21 cellular contexts compared by ENCODE assay signal in the genomic region with DNA sequence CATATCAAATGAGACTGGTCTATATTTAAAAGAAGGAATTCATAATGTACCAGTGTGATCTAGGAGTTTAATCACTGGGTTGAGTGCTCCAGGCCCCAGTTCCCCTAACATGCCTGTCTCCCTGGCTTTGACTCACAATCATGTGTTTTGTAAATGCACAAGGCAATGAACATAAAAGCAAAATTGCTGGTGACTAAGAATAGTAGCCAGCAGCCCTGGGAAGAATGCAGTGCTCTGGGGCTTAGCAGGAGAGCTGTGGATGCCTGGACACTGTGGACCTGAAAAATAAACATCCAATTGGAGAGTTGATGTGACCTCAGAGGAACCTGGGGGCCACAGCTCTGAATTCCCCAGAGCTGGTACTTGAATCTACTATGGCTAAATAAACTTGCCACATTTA. TPM values are rescaled to one million over a fixed set of nuclear protein-coding genes. Genes with fewer than 3 reads are reported as not detected.
A peak's percentile ranks its signal among the peaks of the same experiment; 100 is the strongest.
DNase-seq lines count a peak whose midpoint lies in the region; ATAC-seq and TF ChIP-seq lines count a peak whose summit lies in the region.
"Had no signal": no experiment of that assay in that cellular context is flagged by ENCODE, and none has a peak within 500 bp of the region (broad histone marks: within the 10 kb centered on the region; RNA-seq: fewer than 3 reads in every experiment).

No MANE protein-coding gene starts in this region.

- intact Hi-C loops in heart right ventricle (cut with DNase I): no loop called here

- no peaks in the 10 kb centered on the region for H3K36me3 ChIP-seq in heart right ventricle
- H3K36me3 ChIP-seq: adrenal gland, HAP-1 had no signal

- H3K4me3 ChIP-seq in astrocyte of the cerebellum (ENCODE audit: low read depth, low read length) (no peak overlapping the region), heart right ventricle (no peak overlapping the region)
- H3K4me3 ChIP-seq: adrenal gland, HAP-1 had no signal

- DNase-seq in ACHN: peak; percentile 17
- DNase-seq in HCEC 1CT: peak; percentile 91
- peak; percentile 11 for DNase-seq in astrocyte of the cerebellum (ENCODE audit: low read depth)
- DNase-seq in heart right ventricle: peak in 1 of 2 donors; percentile 26
- DNase-seq in NCI-H1930 (lab: John Stamatoyannopoulos, UW): no peak
- no peak for DNase-seq in activated CD4-positive, CD25-positive, alpha-beta regulatory T cell (lab: John Stamatoyannopoulos, UW)
- DNase-seq: activated CD4-positive, alpha-beta T cell treated with anti-CD3 and anti-CD28 coated beads for 4 hours; activated T-cell treated with anti-CD3 and anti-CD28 coated beads, Interleukin-2, amount 50 U/mL, for 24 hours; adrenal gland; DND-41; effector CD4-positive, alpha-beta T cell; hypothalamus; OCI-M1; stimulated activated CD4-positive, alpha-beta T cell treated with anti-CD3 and anti-CD28 coated beads, Interleukin-1b, Interleukin-23, amount 100 ng/mL, for 48 hours; T-helper 1 cell had no signal

- TF ChIP-seq CTCF in astrocyte of the cerebellum (IDR thresholded peaks at IDR 0.05; ENCODE audit: low read depth, low read length, missing control alignments) (no peak), heart right ventricle (IDR thresholded peaks at IDR 0.05) (no peak)

- ATAC-seq in heart right ventricle (peak; percentile 38 to 97 (median 85)), GM19395 (IDR thresholded peaks at IDR 0.05; ENCODE audit: unreplicated experiment) (no peak), GM18519 (IDR thresholded peaks at IDR 0.05; ENCODE audit: low FRiP score, unreplicated experiment) (no peak)

- no peaks in the 10 kb centered on the region for H3K9me3 ChIP-seq in heart right ventricle
- H3K9me3 ChIP-seq: adrenal gland, HAP-1 had no signal

- peaks cover 0 to 20% (median 0%) of the 10 kb centered on the region in 9 donors for H3K4me1 ChIP-seq in heart right ventricle
- H3K4me1 ChIP-seq: adrenal gland, HAP-1 had no signal

- in situ Hi-C loops in ACHN (cut with HindIII; ENCODE audit: low pct_ligation_motif_present, low pct_unique_long_range_greater_than_20kb, low sequenced_read_pairs) (no loop called here), astrocyte of the cerebellum (cut with HindIII; ENCODE audit: low sequenced_read_pairs) (no loop called here)

- peak overlapping the region in 6 of 10 donors; percentile 58 to 76 (median 65) for H3K27ac ChIP-seq in heart right ventricle
- H3K27ac ChIP-seq: adrenal gland had no signal

- no peaks in the 10 kb centered on the region for H3K27me3 ChIP-seq in heart right ventricle
- H3K27me3 ChIP-seq: adrenal gland had no signal

RNA-seq across cellular contexts. Expression of gene SYNPR, which starts 50.3 kb away (rescaled TPM):
- total RNA-seq in heart right ventricle: under 1 TPM in 4 of 10 donors, not detected in 6; 0.42 to 0.71 (median 0.43) TPM
- polyA plus RNA-seq in heart right ventricle: under 1 TPM in 1 of 2 donors, not detected in 1; 0.01 TPM
- total RNA-seq: lung microvascular endothelial cell, osteocyte had no signal
- polyA plus RNA-seq: AG04450 had no signal

Comparison
In these comparisons a context has a peak if more than half of its experiments do, and no peak if none do; other contexts are left out.
1. DNase-seq: peak in ACHN (single experiment), HCEC 1CT (single experiment) and astrocyte of the cerebellum (single experiment); none in NCI-H1930 (0 of 2) and activated CD4-positive, CD25-positive, alpha-beta regulatory T cell (0 of 4).
2. ATAC-seq: peak in heart right ventricle (8 of 8); none in GM19395 (single experiment) and GM18519 (single experiment).